1 cellular context compared by ENCODE assay signal in genomic region chr6:27814665-27815424, GRCh38.
TF ChIP-seq lines count a peak whose summit lies in the region.

No MANE protein-coding gene starts in this region.

TF ChIP-seq in WTC11, 78 proteins besides CTCF, POLR2A, EP300 and RAD21 (continued from another document):
- TF ChIP-seq, protein P1, sequence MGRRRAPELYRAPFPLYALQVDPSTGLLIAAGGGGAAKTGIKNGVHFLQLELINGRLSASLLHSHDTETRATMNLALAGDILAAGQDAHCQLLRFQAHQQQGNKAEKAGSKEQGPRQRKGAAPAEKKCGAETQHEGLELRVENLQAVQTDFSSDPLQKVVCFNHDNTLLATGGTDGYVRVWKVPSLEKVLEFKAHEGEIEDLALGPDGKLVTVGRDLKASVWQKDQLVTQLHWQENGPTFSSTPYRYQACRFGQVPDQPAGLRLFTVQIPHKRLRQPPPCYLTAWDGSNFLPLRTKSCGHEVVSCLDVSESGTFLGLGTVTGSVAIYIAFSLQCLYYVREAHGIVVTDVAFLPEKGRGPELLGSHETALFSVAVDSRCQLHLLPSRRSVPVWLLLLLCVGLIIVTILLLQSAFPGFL (CRISPR knock-in tag; IDR thresholded peaks at IDR 0.05; ENCODE audit: borderline replicate concordance) = peak; percentile 90; the same call in 1 of the 2 replicates
- TF ChIP-seq, protein P2, sequence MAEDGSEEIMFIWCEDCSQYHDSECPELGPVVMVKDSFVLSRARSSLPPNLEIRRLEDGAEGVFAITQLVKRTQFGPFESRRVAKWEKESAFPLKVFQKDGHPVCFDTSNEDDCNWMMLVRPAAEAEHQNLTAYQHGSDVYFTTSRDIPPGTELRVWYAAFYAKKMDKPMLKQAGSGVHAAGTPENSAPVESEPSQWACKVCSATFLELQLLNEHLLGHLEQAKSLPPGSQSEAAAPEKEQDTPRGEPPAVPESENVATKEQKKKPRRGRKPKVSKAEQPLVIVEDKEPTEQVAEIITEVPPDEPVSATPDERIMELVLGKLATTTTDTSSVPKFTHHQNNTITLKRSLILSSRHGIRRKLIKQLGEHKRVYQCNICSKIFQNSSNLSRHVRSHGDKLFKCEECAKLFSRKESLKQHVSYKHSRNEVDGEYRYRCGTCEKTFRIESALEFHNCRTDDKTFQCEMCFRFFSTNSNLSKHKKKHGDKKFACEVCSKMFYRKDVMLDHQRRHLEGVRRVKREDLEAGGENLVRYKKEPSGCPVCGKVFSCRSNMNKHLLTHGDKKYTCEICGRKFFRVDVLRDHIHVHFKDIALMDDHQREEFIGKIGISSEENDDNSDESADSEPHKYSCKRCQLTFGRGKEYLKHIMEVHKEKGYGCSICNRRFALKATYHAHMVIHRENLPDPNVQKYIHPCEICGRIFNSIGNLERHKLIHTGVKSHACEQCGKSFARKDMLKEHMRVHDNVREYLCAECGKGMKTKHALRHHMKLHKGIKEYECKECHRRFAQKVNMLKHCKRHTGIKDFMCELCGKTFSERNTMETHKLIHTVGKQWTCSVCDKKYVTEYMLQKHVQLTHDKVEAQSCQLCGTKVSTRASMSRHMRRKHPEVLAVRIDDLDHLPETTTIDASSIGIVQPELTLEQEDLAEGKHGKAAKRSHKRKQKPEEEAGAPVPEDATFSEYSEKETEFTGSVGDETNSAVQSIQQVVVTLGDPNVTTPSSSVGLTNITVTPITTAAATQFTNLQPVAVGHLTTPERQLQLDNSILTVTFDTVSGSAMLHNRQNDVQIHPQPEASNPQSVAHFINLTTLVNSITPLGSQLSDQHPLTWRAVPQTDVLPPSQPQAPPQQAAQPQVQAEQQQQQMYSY (CRISPR knock-in tag; IDR thresholded peaks at IDR 0.05) = no peak
- TF ChIP-seq GABPB1 (CRISPR knock-in tag; IDR thresholded peaks at IDR 0.05) = 0 out of 2 replicates have a peak, but pooled peaks have one; percentile 25
- TF ChIP-seq, protein P3, sequence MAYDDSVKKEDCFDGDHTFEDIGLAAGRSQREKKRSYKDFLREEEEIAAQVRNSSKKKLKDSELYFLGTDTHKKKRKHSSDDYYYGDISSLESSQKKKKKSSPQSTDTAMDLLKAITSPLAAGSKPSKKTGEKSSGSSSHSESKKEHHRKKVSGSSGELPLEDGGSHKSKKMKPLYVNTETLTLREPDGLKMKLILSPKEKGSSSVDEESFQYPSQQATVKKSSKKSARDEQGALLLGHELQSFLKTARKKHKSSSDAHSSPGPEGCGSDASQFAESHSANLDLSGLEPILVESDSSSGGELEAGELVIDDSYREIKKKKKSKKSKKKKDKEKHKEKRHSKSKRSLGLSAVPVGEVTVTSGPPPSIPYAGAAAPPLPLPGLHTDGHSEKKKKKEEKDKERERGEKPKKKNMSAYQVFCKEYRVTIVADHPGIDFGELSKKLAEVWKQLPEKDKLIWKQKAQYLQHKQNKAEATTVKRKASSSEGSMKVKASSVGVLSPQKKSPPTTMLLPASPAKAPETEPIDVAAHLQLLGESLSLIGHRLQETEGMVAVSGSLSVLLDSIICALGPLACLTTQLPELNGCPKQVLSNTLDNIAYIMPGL (CRISPR knock-in tag; IDR thresholded peaks at IDR 0.05) = 0 out of 2 replicates have a peak, but pooled peaks have one; percentile 53
- TF ChIP-seq NFYB (CRISPR knock-in tag; conservative IDR thresholded peaks at IDR 0.05; ENCODE audit: low read depth) = peak; percentile 75
- TF ChIP-seq HMGA2 (CRISPR knock-in tag; IDR thresholded peaks at IDR 0.05) = no peak
- TF ChIP-seq FOXP1 (CRISPR knock-in tag; IDR thresholded peaks at IDR 0.05; ENCODE audit: borderline replicate concordance) = peak; percentile 78; the same call in 1 of the 2 replicates
- TF ChIP-seq, protein P4, sequence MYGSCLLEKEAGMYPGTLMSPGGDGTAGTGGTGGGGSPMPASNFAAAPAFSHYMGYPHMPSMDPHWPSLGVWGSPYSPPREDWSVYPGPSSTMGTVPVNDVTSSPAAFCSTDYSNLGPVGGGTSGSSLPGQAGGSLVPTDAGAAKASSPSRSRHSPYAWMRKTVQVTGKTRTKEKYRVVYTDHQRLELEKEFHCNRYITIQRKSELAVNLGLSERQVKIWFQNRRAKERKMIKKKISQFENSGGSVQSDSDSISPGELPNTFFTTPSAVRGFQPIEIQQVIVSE (CRISPR knock-in tag; IDR thresholded peaks at IDR 0.05; ENCODE audit: borderline replicate concordance) = 0 out of 2 replicates have a peak, but pooled peaks have one; percentile 52
